18 cellular contexts compared by ENCODE assay signal in the genomic region with DNA sequence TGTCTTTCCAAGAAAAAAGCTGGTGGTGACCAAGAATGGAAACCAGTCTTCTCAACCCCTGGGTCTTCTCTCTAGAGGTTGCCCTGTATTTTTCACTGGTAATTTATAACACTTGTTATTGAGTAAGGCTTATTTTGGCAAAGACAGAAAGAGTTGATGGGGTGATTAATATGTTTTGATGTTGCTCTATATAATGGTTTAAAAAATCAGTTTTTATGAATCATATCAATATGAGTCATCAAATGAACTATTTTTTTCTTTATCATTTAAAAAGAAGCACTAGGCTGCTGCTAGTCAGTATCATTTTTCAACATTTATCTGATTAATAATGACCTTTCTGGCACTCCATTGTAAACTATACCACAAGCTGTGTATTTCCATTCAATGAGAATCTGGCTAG.
DNase-seq lines count a peak whose midpoint lies in the region; ATAC-seq, FAIRE-seq and TF ChIP-seq lines count a peak whose summit lies in the region.
"Had no signal": no experiment of that assay in that cellular context is flagged by ENCODE, and none has a peak within 500 bp of the region (broad histone marks: within the 10 kb centered on the region; RNA-seq: fewer than 3 reads in every experiment).

No MANE protein-coding gene starts in this region.

- no peak for FAIRE-seq in urothelium cell line (lab: Jason Lieb, UNC)
- FAIRE-seq: A204.1, GM12892 had no signal

- ATAC-seq in foreskin keratinocyte (peak; percentile 59), aorta (ENCODE audit: low FRiP score) (no peak)
- ATAC-seq: Panc1, Right ventricle myocardium inferior had no signal

- TF ChIP-seq POLR2A in sigmoid colon (IDR thresholded peaks at IDR 0.05) = no peak

- DNase-seq in EH (ENCODE audit: low read depth) = peak; percentile 16
- peak; percentile 57 to 86 for DNase-seq in NCI-H446 (lab: John Stamatoyannopoulos, UW)
- peak; percentile 5 for DNase-seq in epithelial cell of esophagus (ENCODE audit: low read depth)
- no peak for DNase-seq in foreskin keratinocyte
- no peak for DNase-seq in urothelium cell line (ENCODE audit: low spot score)
- no peak for DNase-seq in NCI-H2227 (lab: John Stamatoyannopoulos, UW; ENCODE audit: unreplicated experiment)
- DNase-seq in sigmoid colon = no peak
- DNase-seq in aorta = no peak
- DNase-seq: C1 segment of cervical spinal cord, DMS79 treated with DMSO at 0.1 percent for 48 hours, GF-D8, Karpas-422, NCI-H187, NCI-H345 had no signal

- TF ChIP-seq CTCF in epithelial cell of esophagus (IDR thresholded peaks at IDR 0.05; ENCODE audit: insufficient read depth, low read depth, low read length, missing control alignments) (no peak), foreskin keratinocyte (conservative IDR thresholded peaks at IDR 0.05) (no peak), sigmoid colon (IDR thresholded peaks at IDR 0.05) (no peak)

- H3K4me3 ChIP-seq in epithelial cell of esophagus (ENCODE audit: low read length) = no peak overlapping the region
- H3K4me3 ChIP-seq in sigmoid colon = no peak overlapping the region
- no peak overlapping the region for H3K4me3 ChIP-seq in aorta (ENCODE audit: low read length in 2 of 2)

- H3K9me3 ChIP-seq in sigmoid colon (no peaks in the 10 kb centered on the region), aorta (ENCODE audit: control insufficient read depth, low read length) (no peaks in the 10 kb centered on the region)

- H3K27me3 ChIP-seq in foreskin keratinocyte = no peaks in the 10 kb centered on the region
- H3K27me3 ChIP-seq in sigmoid colon = no peaks in the 10 kb centered on the region
- H3K27me3 ChIP-seq in aorta (ENCODE audit: control insufficient read depth in 1 of 2, insufficient read depth in 2 of 2, low read length in 1 of 2) = no peaks in the 10 kb centered on the region

- H3K4me1 ChIP-seq in foreskin keratinocyte (no peaks in the 10 kb centered on the region), sigmoid colon (no peaks in the 10 kb centered on the region), aorta (ENCODE audit: control insufficient read depth in 1 of 2, insufficient read depth in 2 of 2, low read length in 2 of 2) (no peaks in the 10 kb centered on the region)

- intact Hi-C loops in sigmoid colon (cut with DNase I) = no loop called here
- intact Hi-C loops in aorta (cut with DNase I) = no loop called here

- H3K36me3 ChIP-seq in sigmoid colon (no peaks in the 10 kb centered on the region), aorta (ENCODE audit: control insufficient read depth in 1 of 2, insufficient read depth in 2 of 2, low read length in 1 of 2) (no peaks in the 10 kb centered on the region)

- H3K27ac ChIP-seq in foreskin keratinocyte (no peak overlapping the region), sigmoid colon (no peak overlapping the region), aorta (ENCODE audit: low read depth in 1 of 2, low read length in 2 of 2) (no peak overlapping the region)

- no peak for TF ChIP-seq EP300 in sigmoid colon (IDR thresholded peaks at IDR 0.05)

Comparison
In these comparisons a context has a peak if more than half of its experiments do, and no peak if none do; other contexts are left out.
1. DNase-seq: peak in EH (single experiment), NCI-H446 (2 of 2) and epithelial cell of esophagus (single experiment); none in foreskin keratinocyte (0 of 2), urothelium cell line (single experiment), NCI-H2227 (single experiment), sigmoid colon (single experiment) and aorta (0 of 2).